ENCODE assay signal across 8 cellular contexts in genomic region chr17:17692353-17693252, GRCh38. TPM values are rescaled to one million over a fixed set of nuclear protein-coding genes. Genes with fewer than 3 reads are reported as not detected.
DNase-seq lines count a peak whose midpoint lies in the region; ATAC-seq, FAIRE-seq and TF ChIP-seq lines count a peak whose summit lies in the region.

No MANE protein-coding gene starts in this region.

- no peaks in the 10 kb centered on the region for H3K27me3 Mint-ChIP-seq in activated naive CD8-positive, alpha-beta T cell

- peaks cover 47 to 78% (median 68%) of the 10 kb centered on the region in 9 donors for H3K4me1 ChIP-seq in heart right ventricle
- peaks cover 69% of the 10 kb centered on the region for H3K4me1 ChIP-seq in lower lobe of right lung
- H3K4me1 ChIP-seq in upper lobe of left lung = peaks cover 42 to 74% (median 59%) of the 10 kb centered on the region in 4 donors

- ATAC-seq in heart right ventricle (peak in 1 of 8 donors; percentile 1), Right ventricle myocardium superior (ENCODE audit: poor library complexity) (no peak), lower lobe of right lung (no peak), upper lobe of left lung (ENCODE audit: low FRiP score in 2 of 2) (no peak)

- TF ChIP-seq CTCF in heart right ventricle (IDR thresholded peaks at IDR 0.05) (no peak), lower lobe of right lung (IDR thresholded peaks at IDR 0.05) (no peak), upper lobe of left lung (IDR thresholded peaks at IDR 0.05) (no peak)

- intact Hi-C loops in heart right ventricle (cut with DNase I) (no loop called here), Right ventricle myocardium superior (cut with DNase I) (no loop called here), lower lobe of right lung (cut with DNase I) (no loop called here)

- peaks cover 69% of the 10 kb centered on the region for H3K4me1 Mint-ChIP-seq in activated naive CD8-positive, alpha-beta T cell (ENCODE audit: low read depth)

- no peaks in the 10 kb centered on the region for H3K36me3 ChIP-seq in heart right ventricle
- H3K36me3 ChIP-seq in lower lobe of right lung = no peaks in the 10 kb centered on the region
- no peaks in the 10 kb centered on the region for H3K36me3 ChIP-seq in upper lobe of left lung

- no peaks in the 10 kb centered on the region for H3K27me3 ChIP-seq in heart right ventricle
- no peaks in the 10 kb centered on the region for H3K27me3 ChIP-seq in lower lobe of right lung (ENCODE audit: low read depth)
- no peaks in the 10 kb centered on the region for H3K27me3 ChIP-seq in upper lobe of left lung

- no peak for TF ChIP-seq POLR2A in upper lobe of left lung (IDR thresholded peaks at IDR 0.05)

- peak overlapping the region; percentile 96 to 100 (median 99) for H3K27ac ChIP-seq in heart right ventricle
- H3K27ac ChIP-seq in lower lobe of right lung = peak overlapping the region; percentile 98
- peak overlapping the region; percentile 97 to 99 (median 98) for H3K27ac ChIP-seq in upper lobe of left lung

- H3K36me3 Mint-ChIP-seq in activated naive CD8-positive, alpha-beta T cell = no peaks in the 10 kb centered on the region

- no peak for FAIRE-seq in RCC 7860 (lab: Jason Lieb, UNC)

- WGBS in heart right ventricle, 2 donors = 73 to 78% methylated on average over 9 of the region's 9 CpGs
- WGBS in upper lobe of left lung, 2 donors = 69 to 79% methylated on average over 9 of the region's 9 CpGs

- DNase-seq in heart right ventricle (no peak), Right ventricle myocardium superior (no peak), lower lobe of right lung (no peak), upper lobe of left lung (no peak), NCI-H2227 treated with DMSO at 0.1 percent for 48 hours (lab: John Stamatoyannopoulos, UW) (no peak), RCC 7860 (ENCODE audit: low spot score) (no peak), HCEC 1CT (no peak)

- no peak for TF ChIP-seq EP300 in upper lobe of left lung (IDR thresholded peaks at IDR 0.05)

- H3K4me3 Mint-ChIP-seq in activated naive CD8-positive, alpha-beta T cell = peak overlapping the region; percentile 17

- H3K4me3 ChIP-seq in heart right ventricle = no peak overlapping the region
- no peak overlapping the region for H3K4me3 ChIP-seq in lower lobe of right lung
- H3K4me3 ChIP-seq in upper lobe of left lung = no peak overlapping the region

- peak overlapping the region; percentile 99 for H3K27ac Mint-ChIP-seq in activated naive CD8-positive, alpha-beta T cell

- H3K9me3 Mint-ChIP-seq in activated naive CD8-positive, alpha-beta T cell (ENCODE audit: low read depth) = no peaks in the 10 kb centered on the region

- no peaks in the 10 kb centered on the region for H3K9me3 ChIP-seq in heart right ventricle
- no peaks in the 10 kb centered on the region for H3K9me3 ChIP-seq in lower lobe of right lung
- no peaks in the 10 kb centered on the region for H3K9me3 ChIP-seq in upper lobe of left lung

RNA-seq across cellular contexts. Expression of gene RAI1, which starts 11.3 kb away (rescaled TPM):
- 10 to 100 TPM; 15.8 to 32.0 (median 20.9) TPM for total RNA-seq in heart right ventricle
- 10 to 100 TPM; 13.8 to 17.5 TPM for polyA plus RNA-seq in heart right ventricle
- total RNA-seq in Right ventricle myocardium superior = 28.3 TPM
- 31.1 TPM for total RNA-seq in lower lobe of right lung
- total RNA-seq in upper lobe of left lung = 10 to 100 TPM; 33.8 to 76.6 (median 41.2) TPM
